In the genomic region with DNA sequence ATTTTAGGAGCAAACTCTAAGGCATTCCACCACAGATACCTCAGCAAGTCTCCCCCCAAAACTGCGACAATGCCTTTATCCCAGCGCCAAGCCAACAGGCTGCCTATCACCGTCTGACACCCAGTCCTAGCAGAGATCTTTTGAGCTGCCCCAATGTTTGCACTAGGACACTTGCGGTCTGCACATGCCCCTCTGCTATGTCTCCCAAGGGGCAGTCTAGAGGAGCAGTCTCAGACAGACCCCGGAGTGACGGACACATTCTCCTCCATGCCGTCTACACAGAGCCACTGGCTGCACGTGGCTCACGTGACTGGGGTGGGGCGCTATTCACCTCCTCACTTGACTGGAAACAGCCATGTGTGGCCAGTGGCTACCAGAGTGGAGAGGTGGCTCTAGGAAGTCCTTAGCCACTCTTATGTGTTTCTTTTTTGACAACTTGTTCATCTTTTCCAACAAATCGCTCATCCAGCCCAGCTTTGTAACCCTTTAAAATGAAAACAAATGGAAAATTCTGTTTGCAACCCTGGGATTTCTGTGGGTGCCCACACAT, we compare ENCODE assay signal across 26 cellular contexts. TPM values are rescaled to one million over a fixed set of nuclear protein-coding genes. Genes with fewer than 3 reads are reported as not detected.
DNase-seq lines count a peak whose midpoint lies in the region; ATAC-seq, FAIRE-seq and TF ChIP-seq lines count a peak whose summit lies in the region.
"Had no signal": no experiment of that assay in that cellular context is flagged by ENCODE, and none has a peak within 500 bp of the region (broad histone marks: within the 10 kb centered on the region; RNA-seq: fewer than 3 reads in every experiment).

No MANE protein-coding gene starts in this region.

- no peak for DNase-seq in activated naive CD4-positive, alpha-beta T cell treated with anti-CD3 and anti-CD28 coated beads for 36 hours
- DNase-seq in activated naive CD4-positive, alpha-beta T cell treated with Interleukin-2 at 50 U/mL for 16 hours, result no peak
- DNase-seq in astrocyte (ENCODE audit: low read depth) (no peak), neural progenitor cell (ENCODE audit: low spot score) (no peak), SKM-1 treated with dmso at 0.1 percent for 144 hours (lab: John Stamatoyannopoulos, UW; ENCODE audit: unreplicated experiment) (no peak), RCC 7860 (ENCODE audit: low spot score) (no peak), upper lobe of right lung (no peak)
- DNase-seq: activated CD4-positive, alpha-beta T cell treated with anti-CD3 and anti-CD28 coated beads for 36 hours; activated naive CD8-positive, alpha-beta T cell treated with anti-CD3 and anti-CD28 coated beads, Interleukin-2, amount 10 ng/mL, durations not matched to agents 7 days and 5 days; cerebellar nuclear complex; left ventricle myocardium superior; MG63; NCI-H2081 treated with DMSO at 0.1 percent for 48 hours; NCI-H774; pancreas; SK-N-SH; stimulated activated CD4-positive, alpha-beta T cell treated with anti-CD3 and anti-CD28 coated beads, Interleukin-2, amount 100 ng/mL, for 24 hours; substantia nigra had no signal

- peak; percentile 30 for TF ChIP-seq POLR2A in GM18505 (IDR thresholded peaks at IDR 0.05; ENCODE audit: borderline replicate concordance, extremely low read depth, insufficient read depth, insufficient read length)

- H3K79me2 ChIP-seq in astrocyte (ENCODE audit: insufficient read depth, low read length), result peaks cover 99% of the 10 kb centered on the region
- H3K79me2 ChIP-seq in neural progenitor cell (ENCODE audit: low read depth), result peaks cover 87% of the 10 kb centered on the region

- no peak overlapping the region for H3K4me3 Mint-ChIP-seq in activated naive CD4-positive, alpha-beta T cell treated with anti-CD3 and anti-CD28 coated beads for 36 hours
- peak overlapping the region; percentile 6 for H3K4me3 Mint-ChIP-seq in astrocyte (ENCODE audit: unreplicated experiment)
- H3K4me3 Mint-ChIP-seq in neural progenitor cell, result no peak overlapping the region
- H3K4me3 Mint-ChIP-seq: activated CD4-positive, alpha-beta T cell treated with anti-CD3 and anti-CD28 coated beads for 36 hours; activated naive CD8-positive, alpha-beta T cell treated with anti-CD3 and anti-CD28 coated beads, Interleukin-2, amount 10 ng/mL, durations not matched to agents 7 days and 5 days; B cell; natural killer cell treated with Interleukin-12 subunit alpha and Interleukin-12 subunit beta and Interleukin-15 and Interleukin-18, amount 100 ng/mL, for 72 hours had no signal

- H3K4me1 ChIP-seq in astrocyte (ENCODE audit: insufficient read depth, low read length) (peaks cover 13% of the 10 kb centered on the region), neural progenitor cell (peaks cover 9% of the 10 kb centered on the region), upper lobe of right lung (peaks cover 24% of the 10 kb centered on the region)

- peaks cover 46% of the 10 kb centered on the region for H3K36me3 Mint-ChIP-seq in activated naive CD4-positive, alpha-beta T cell treated with anti-CD3 and anti-CD28 coated beads for 36 hours (ENCODE audit: low read depth)
- H3K36me3 Mint-ChIP-seq in astrocyte (ENCODE audit: low read depth, unreplicated experiment) (peaks cover 13% of the 10 kb centered on the region), neural progenitor cell (peaks cover 46% of the 10 kb centered on the region)

- peaks cover 12% of the 10 kb centered on the region for H3F3A ChIP-seq in neural progenitor cell (ENCODE audit: low read depth)

- intact Hi-C loops in activated naive CD4-positive, alpha-beta T cell treated with anti-CD3 and anti-CD28 coated beads for 36 hours (cut with micrococcal nuclease), result no loop called here
- intact Hi-C loops in upper lobe of right lung (cut with DNase I), result no loop called here

- H3K9me3 Mint-ChIP-seq in activated naive CD4-positive, alpha-beta T cell treated with anti-CD3 and anti-CD28 coated beads for 36 hours, result no peaks in the 10 kb centered on the region
- H3K9me3 Mint-ChIP-seq in astrocyte (ENCODE audit: unreplicated experiment) (no peaks in the 10 kb centered on the region), neural progenitor cell (no peaks in the 10 kb centered on the region)
- H3K9me3 Mint-ChIP-seq: activated naive CD8-positive, alpha-beta T cell treated with anti-CD3 and anti-CD28 coated beads, Interleukin-2, amount 10 ng/mL, durations not matched to agents 7 days and 5 days; natural killer cell treated with Interleukin-12 subunit alpha and Interleukin-12 subunit beta and Interleukin-15 and Interleukin-18, amount 100 ng/mL, for 72 hours had no signal

- H3K4me1 Mint-ChIP-seq in activated naive CD4-positive, alpha-beta T cell treated with anti-CD3 and anti-CD28 coated beads for 36 hours (ENCODE audit: low read depth), result peaks cover 16% of the 10 kb centered on the region
- peaks cover 14% of the 10 kb centered on the region for H3K4me1 Mint-ChIP-seq in astrocyte (ENCODE audit: low read depth, unreplicated experiment)
- peaks cover 13% of the 10 kb centered on the region for H3K4me1 Mint-ChIP-seq in neural progenitor cell

- H3K36me3 ChIP-seq in astrocyte (ENCODE audit: insufficient read depth, low read length) (peaks cover 48% of the 10 kb centered on the region), neural progenitor cell (no peaks in the 10 kb centered on the region), upper lobe of right lung (peaks cover 89% of the 10 kb centered on the region)

- H3K9me3 ChIP-seq in astrocyte (ENCODE audit: insufficient read depth, low read depth, low read length) (no peaks in the 10 kb centered on the region), neural progenitor cell (ENCODE audit: low read depth) (no peaks in the 10 kb centered on the region), upper lobe of right lung (no peaks in the 10 kb centered on the region)
- H3K9me3 ChIP-seq: MG63, pancreas, SK-N-SH had no signal

- FAIRE-seq in astrocyte (lab: Jason Lieb, UNC), result no peak
- no peak for FAIRE-seq in RCC 7860 (lab: Jason Lieb, UNC)
- FAIRE-seq: islet of Langerhans, K562, pancreas had no signal

- H3K4me3 ChIP-seq in astrocyte (ENCODE audit: insufficient read depth, low read depth, low read length) (no peak overlapping the region), neural progenitor cell (no peak overlapping the region), upper lobe of right lung (no peak overlapping the region)
- H3K4me3 ChIP-seq: K562, MG63, pancreas, smooth muscle cell had no signal

- TF ChIP-seq CTCF in astrocyte (IDR thresholded peaks at IDR 0.05; ENCODE audit: insufficient read depth, low read depth, low read length), result no peak
- no peak for TF ChIP-seq CTCF in neural progenitor cell (IDR thresholded peaks at IDR 0.05)
- no peak for TF ChIP-seq CTCF in upper lobe of right lung (IDR thresholded peaks at IDR 0.05)

- peak overlapping the region; percentile 46 for H3K27ac Mint-ChIP-seq in activated naive CD4-positive, alpha-beta T cell treated with anti-CD3 and anti-CD28 coated beads for 36 hours
- H3K27ac Mint-ChIP-seq in astrocyte (ENCODE audit: unreplicated experiment) (peak overlapping the region; percentile 18), neural progenitor cell (peak overlapping the region; percentile 77)
- H3K27ac Mint-ChIP-seq: activated CD4-positive, alpha-beta T cell treated with anti-CD3 and anti-CD28 coated beads for 36 hours; activated naive CD8-positive, alpha-beta T cell treated with anti-CD3 and anti-CD28 coated beads, Interleukin-2, amount 10 ng/mL, durations not matched to agents 7 days and 5 days; B cell; natural killer cell treated with Interleukin-12 subunit alpha and Interleukin-12 subunit beta and Interleukin-15 and Interleukin-18, amount 100 ng/mL, for 72 hours had no signal

- H3K4me2 ChIP-seq in astrocyte (ENCODE audit: low read length) (no peak overlapping the region), neural progenitor cell (no peak overlapping the region)
- H3K4me2 ChIP-seq: SK-N-SH, smooth muscle cell had no signal

- CTCF ChIA-PET in activated naive CD4-positive, alpha-beta T cell treated with anti-CD3 and anti-CD28 coated beads for 36 hours (lab: Charles Lee), result no interaction called here

- no peaks in the 10 kb centered on the region for H3K27me3 Mint-ChIP-seq in activated naive CD4-positive, alpha-beta T cell treated with anti-CD3 and anti-CD28 coated beads for 36 hours (ENCODE audit: low read depth)
- H3K27me3 Mint-ChIP-seq in astrocyte (ENCODE audit: low read depth, unreplicated experiment), result no peaks in the 10 kb centered on the region
- peaks cover 2% of the 10 kb centered on the region for H3K27me3 Mint-ChIP-seq in neural progenitor cell (ENCODE audit: insufficient read depth, low read depth)
- H3K27me3 Mint-ChIP-seq: activated CD4-positive, alpha-beta T cell treated with anti-CD3 and anti-CD28 coated beads for 36 hours; activated naive CD8-positive, alpha-beta T cell treated with anti-CD3 and anti-CD28 coated beads, Interleukin-2, amount 10 ng/mL, durations not matched to agents 7 days and 5 days; B cell; natural killer cell treated with Interleukin-12 subunit alpha and Interleukin-12 subunit beta and Interleukin-15 and Interleukin-18, amount 100 ng/mL, for 72 hours had no signal

- ATAC-seq in GM18505 (IDR thresholded peaks at IDR 0.05; ENCODE audit: unreplicated experiment), result no peak
- no peak for ATAC-seq in upper lobe of right lung
- ATAC-seq: activated CD4-positive, alpha-beta T cell treated with anti-CD3 and anti-CD28 coated beads for 36 hours; HCT116; K562; left ventricle myocardium superior; pancreas had no signal

- H4K20me1 ChIP-seq in astrocyte (ENCODE audit: insufficient read depth, low read length) (peaks cover 100% of the 10 kb centered on the region), neural progenitor cell (ENCODE audit: low read depth) (peaks cover 91% of the 10 kb centered on the region)

- H2AFZ ChIP-seq in astrocyte (ENCODE audit: low read depth, low read length) (no peak overlapping the region), neural progenitor cell (replicated peaks) (no peak overlapping the region)

- H3K27me3 ChIP-seq in astrocyte (ENCODE audit: insufficient read depth, low read length), result no peaks in the 10 kb centered on the region
- no peaks in the 10 kb centered on the region for H3K27me3 ChIP-seq in neural progenitor cell
- no peaks in the 10 kb centered on the region for H3K27me3 ChIP-seq in upper lobe of right lung
- H3K27me3 ChIP-seq: MG63, pancreas had no signal

- no peak overlapping the region for H3K9ac ChIP-seq in astrocyte (ENCODE audit: low read length)
- H3K9ac ChIP-seq in neural progenitor cell, result no peak overlapping the region
- H3K9ac ChIP-seq: SK-N-SH had no signal

- H3K27ac ChIP-seq in astrocyte (ENCODE audit: low read depth, low read length) (no peak overlapping the region), neural progenitor cell (no peak overlapping the region), upper lobe of right lung (no peak overlapping the region)
- H3K27ac ChIP-seq: pancreas had no signal

RNA-seq across cellular contexts. Expression of gene DIDO1, which starts 16.0 kb away (rescaled TPM):
- total RNA-seq in activated naive CD4-positive, alpha-beta T cell treated with anti-CD3 and anti-CD28 coated beads for 36 hours, result 10 to 100 TPM; 49.5 to 50.3 TPM
- 39.0 and 39.2 TPM in 2 replicates for total RNA-seq in astrocyte
- 64.5 and 68.5 TPM in 2 replicates for total RNA-seq in neural progenitor cell (ENCODE audit: low replicate concordance)
- 55.5 TPM for total RNA-seq in upper lobe of right lung

RNA-seq across cellular contexts. Expression of gene GID8, which starts 27.7 kb away (rescaled TPM):
- 10 to 100 TPM; 32.7 to 34.0 TPM for total RNA-seq in activated naive CD4-positive, alpha-beta T cell treated with anti-CD3 and anti-CD28 coated beads for 36 hours
- 37.1 and 37.3 TPM in 2 replicates for total RNA-seq in astrocyte
- 48.7 and 50.0 TPM in 2 replicates for total RNA-seq in neural progenitor cell (ENCODE audit: low replicate concordance)
- 27.4 TPM for total RNA-seq in upper lobe of right lung

RNA-seq across cellular contexts. Expression of gene SLC17A9, which starts 42.2 kb away (rescaled TPM):
- total RNA-seq in activated naive CD4-positive, alpha-beta T cell treated with anti-CD3 and anti-CD28 coated beads for 36 hours, result 10 to 100 TPM; 17.4 to 20.6 TPM
- total RNA-seq in astrocyte (11.6 and 12.4 TPM in 2 replicates), neural progenitor cell (ENCODE audit: low replicate concordance) (0.17 and 0.74 TPM in 2 replicates), upper lobe of right lung (15.2 TPM)
- total RNA-seq: HT1080 had no signal

RNA-seq across cellular contexts. Expression of gene TCFL5, which starts 48.7 kb away (rescaled TPM):
- total RNA-seq in activated naive CD4-positive, alpha-beta T cell treated with anti-CD3 and anti-CD28 coated beads for 36 hours, result 1 to 10 TPM; 5.4 to 5.5 TPM
- total RNA-seq in astrocyte, result 11.0 and 13.5 TPM in 2 replicates
- 29.1 and 36.3 TPM in 2 replicates for total RNA-seq in neural progenitor cell (ENCODE audit: low replicate concordance)
- 7.8 TPM for total RNA-seq in upper lobe of right lung

Comparison
In these comparisons a context has a peak if more than half of its experiments do, and no peak if none do; other contexts are left out.
1. H3K27ac Mint-ChIP-seq: peak in every context shown above with its lines; median percentile 77 in neural progenitor cell; 46 in activated naive CD4-positive, alpha-beta T cell treated with anti-CD3 and anti-CD28 coated beads for 36 hours; 18 in astrocyte.